In the genomic region with DNA sequence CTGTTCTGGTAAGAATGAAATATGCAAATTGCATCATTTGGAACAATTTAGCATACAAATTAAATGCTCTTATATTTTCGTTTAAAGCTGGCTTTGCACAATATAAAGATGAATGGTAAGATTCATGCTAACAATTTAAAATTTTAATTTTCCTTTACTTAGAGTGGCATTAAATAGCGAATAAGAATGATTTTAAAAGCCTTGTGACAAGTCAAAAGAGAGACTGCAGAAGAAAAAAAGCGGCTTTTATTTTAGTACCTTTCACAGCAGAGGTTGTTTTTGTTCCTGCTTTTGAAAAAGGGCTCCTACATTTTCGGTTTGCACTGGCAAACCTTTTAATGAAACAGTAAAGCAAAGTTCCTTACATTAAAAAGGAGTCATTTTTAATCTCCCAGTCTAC, we compare ENCODE assay signal across 22 cellular contexts.
DNase-seq lines count a peak whose midpoint lies in the region; ATAC-seq, FAIRE-seq and TF ChIP-seq lines count a peak whose summit lies in the region.
"Had no signal": no experiment of that assay in that cellular context is flagged by ENCODE, and none has a peak within 500 bp of the region (broad histone marks: within the 10 kb centered on the region; RNA-seq: fewer than 3 reads in every experiment).

No MANE protein-coding gene starts in this region.

- CTCF ChIA-PET in activated CD4-positive, alpha-beta T cell treated with anti-CD3 and anti-CD28 coated beads for 36 hours (lab: Charles Lee) = interaction anchor here (0.7 to 1.0 kb wide), 2 partner anchors 20 to 107 kb away, joined by 3 read pairs; no protein-coding TSS in a partner anchor
- CTCF ChIA-PET in endothelial cell of umbilical vein (lab: Charles Lee) = no interaction called here

- POLR2A ChIA-PET in activated CD4-positive, alpha-beta T cell treated with anti-CD3 and anti-CD28 coated beads for 36 hours (lab: Charles Lee) = no interaction called here
- POLR2A ChIA-PET in endothelial cell of umbilical vein (lab: Charles Lee) = no interaction called here

- peaks cover 2% of the 10 kb centered on the region for H3K4me1 ChIP-seq in endothelial cell of umbilical vein (ENCODE audit: control insufficient read depth, extremely low read depth, insufficient read depth, low read length)

- H3K4me3 Mint-ChIP-seq in activated CD4-positive, alpha-beta T cell treated with anti-CD3 and anti-CD28 coated beads for 36 hours = no peak overlapping the region
- H3K4me3 Mint-ChIP-seq in stimulated activated naive CD8-positive, alpha-beta T cell treated with anti-CD3 and anti-CD28 coated beads, Interleukin-15, Interleukin-2, amounts not matched to agents 100 ng/mL and 50 ng/mL, for 24 hours = peak overlapping the region; percentile 58

- TF ChIP-seq POLR2A in endothelial cell of umbilical vein (IDR thresholded peaks at IDR 0.05; ENCODE audit: low read depth, low read length) = no peak

- H3K9me1 ChIP-seq in endothelial cell of umbilical vein (replicated peaks; ENCODE audit: control insufficient read depth, extremely low read depth, insufficient read depth, low read length) = no peaks in the 10 kb centered on the region

- H3K4me1 Mint-ChIP-seq in activated CD4-positive, alpha-beta T cell treated with anti-CD3 and anti-CD28 coated beads for 36 hours = peaks cover 71% of the 10 kb centered on the region
- H3K4me1 Mint-ChIP-seq in stimulated activated naive CD8-positive, alpha-beta T cell treated with anti-CD3 and anti-CD28 coated beads, Interleukin-15, Interleukin-2, amounts not matched to agents 100 ng/mL and 50 ng/mL, for 24 hours (ENCODE audit: low read depth) = peaks cover 90% of the 10 kb centered on the region

- H3K9me3 Mint-ChIP-seq in activated CD4-positive, alpha-beta T cell treated with anti-CD3 and anti-CD28 coated beads for 36 hours (ENCODE audit: low read depth) = no peaks in the 10 kb centered on the region
- H3K9me3 Mint-ChIP-seq in stimulated activated naive CD8-positive, alpha-beta T cell treated with anti-CD3 and anti-CD28 coated beads, Interleukin-15, Interleukin-2, amounts not matched to agents 100 ng/mL and 50 ng/mL, for 24 hours = no peaks in the 10 kb centered on the region
- H3K9me3 Mint-ChIP-seq: IgD-negative memory B cell had no signal

- no TSS peak for BruUV-seq in endothelial cell of umbilical vein (replicated peaks; lab: Mats Ljungman, UMichigan)

- intact Hi-C loops in activated CD4-positive, alpha-beta T cell treated with anti-CD3 and anti-CD28 coated beads for 36 hours (cut with DNase I, micrococcal nuclease) = loop anchor here in 1 of 2 experiments (2.0 to 10.0 kb wide), 4 partner anchors 49 to 389 kb away; no protein-coding TSS in a partner anchor
- intact Hi-C loops in endothelial cell of umbilical vein (cut with micrococcal nuclease) = no loop called here

- no peaks in the 10 kb centered on the region for H3K27me3 ChIP-seq in endothelial cell of umbilical vein (ENCODE audit: control insufficient read depth in 2 of 2, insufficient read depth in 2 of 2, low read length in 2 of 2)
- H3K27me3 ChIP-seq: MG63 had no signal

- H3K9me3 ChIP-seq in endothelial cell of umbilical vein (replicated peaks; ENCODE audit: control insufficient read depth, insufficient read depth, low read length) = no peaks in the 10 kb centered on the region
- H3K9me3 ChIP-seq: Caco-2, HAP-1, MG63 had no signal

- H3K36me3 Mint-ChIP-seq in activated CD4-positive, alpha-beta T cell treated with anti-CD3 and anti-CD28 coated beads for 36 hours (ENCODE audit: low read depth) = peaks cover 40% of the 10 kb centered on the region
- H3K36me3 Mint-ChIP-seq in stimulated activated naive CD8-positive, alpha-beta T cell treated with anti-CD3 and anti-CD28 coated beads, Interleukin-15, Interleukin-2, amounts not matched to agents 100 ng/mL and 50 ng/mL, for 24 hours (ENCODE audit: low read depth) = peaks cover 46% of the 10 kb centered on the region

- dilution Hi-C loops in endothelial cell of umbilical vein (cut with MboI; ENCODE audit: extremely low pct_ligation_motif_present, low sequenced_read_pairs) = no loop called here

- no peak overlapping the region for H2AFZ ChIP-seq in endothelial cell of umbilical vein (ENCODE audit: low read depth, low read length)
- H2AFZ ChIP-seq: GM23248, PC-9 had no signal

- no peak for DNase-seq in activated CD4-positive, alpha-beta T cell treated with anti-CD3 and anti-CD28 coated beads for 36 hours
- no peak for DNase-seq in activated CD4-positive, alpha-beta T cell treated with anti-CD3 and anti-CD28 coated beads, Interleukin-2, amount 50 U/mL, for 1 hour
- no peak for DNase-seq in stimulated activated naive CD8-positive, alpha-beta T cell treated with anti-CD3 and anti-CD28 coated beads, Interleukin-15, Interleukin-2, amounts not matched to agents 100 U/mL and 50 U/mL, for 24 hours
- DNase-seq in endothelial cell of umbilical vein (ENCODE audit: low read depth, low spot score) (no peak), KBM-7 (no peak)
- DNase-seq: Caco-2, GM23248, Kasumi-1, MG63, NCI-H1048, NCI-H1436, NCI-H1930, NCI-H345, NCI-H526, PC-9 had no signal

- no peak overlapping the region for H3K27ac ChIP-seq in endothelial cell of umbilical vein (ENCODE audit: insufficient read depth, low read depth, low read length)
- H3K27ac ChIP-seq: GM23248, PC-9, RWPE1 had no signal

- in situ Hi-C loops in KBM-7 (cut with MboI; ENCODE audit: low pct_unique_long_range_greater_than_20kb, low sequenced_read_pairs) = no loop called here

- no peak for ATAC-seq in activated CD4-positive, alpha-beta T cell treated with anti-CD3 and anti-CD28 coated beads for 36 hours
- ATAC-seq in stimulated activated naive CD8-positive, alpha-beta T cell treated with anti-CD3 and anti-CD28 coated beads, Interleukin-15, Interleukin-2, amounts not matched to agents 100 U/mL and 50 U/mL, for 24 hours = no peak
- ATAC-seq in HG03457 (IDR thresholded peaks at IDR 0.05; ENCODE audit: unreplicated experiment) = no peak

- H3K79me2 ChIP-seq in endothelial cell of umbilical vein (ENCODE audit: control insufficient read depth, insufficient read depth, low read length) = no peaks in the 10 kb centered on the region

- peak overlapping the region; percentile 86 for H3K27ac Mint-ChIP-seq in activated CD4-positive, alpha-beta T cell treated with anti-CD3 and anti-CD28 coated beads for 36 hours
- H3K27ac Mint-ChIP-seq in stimulated activated naive CD8-positive, alpha-beta T cell treated with anti-CD3 and anti-CD28 coated beads, Interleukin-15, Interleukin-2, amounts not matched to agents 100 ng/mL and 50 ng/mL, for 24 hours = peak overlapping the region; percentile 95

- no peaks in the 10 kb centered on the region for H3K27me3 Mint-ChIP-seq in activated CD4-positive, alpha-beta T cell treated with anti-CD3 and anti-CD28 coated beads for 36 hours
- H3K27me3 Mint-ChIP-seq in stimulated activated naive CD8-positive, alpha-beta T cell treated with anti-CD3 and anti-CD28 coated beads, Interleukin-15, Interleukin-2, amounts not matched to agents 100 ng/mL and 50 ng/mL, for 24 hours = no peaks in the 10 kb centered on the region
- H3K27me3 Mint-ChIP-seq: B cell, IgD-negative memory B cell had no signal

- peak; percentile 40 for FAIRE-seq in endothelial cell of umbilical vein (lab: Jason Lieb, UNC)
- FAIRE-seq: HTR-8/SVneo had no signal

- TF ChIP-seq CTCF in endothelial cell of umbilical vein (IDR thresholded peaks at IDR 0.05; ENCODE audit: extremely low read depth in 1 of 2, insufficient read depth in 1 of 2, low read depth in 1 of 2, low read length in 2 of 2) = no peak

- H3K4me3 ChIP-seq in endothelial cell of umbilical vein (replicated peaks in 1 of 3; ENCODE audit: insufficient read depth in 1 of 3, low read depth in 1 of 3, low read length in 3 of 3) = no peak overlapping the region
- H3K4me3 ChIP-seq: GM23248, HAP-1, MG63, PC-9 had no signal

- H3K4me2 ChIP-seq in endothelial cell of umbilical vein (ENCODE audit: insufficient read depth, low read length) = no peak overlapping the region
- H3K4me2 ChIP-seq: PC-9 had no signal

- no peaks in the 10 kb centered on the region for H3K36me3 ChIP-seq in endothelial cell of umbilical vein (ENCODE audit: control insufficient read depth in 2 of 2, extremely low read depth in 1 of 2, insufficient read depth in 2 of 2, low read length in 2 of 2)
- H3K36me3 ChIP-seq: HAP-1, MG63 had no signal

- H3K9ac ChIP-seq in endothelial cell of umbilical vein (replicated peaks; ENCODE audit: extremely low read depth, insufficient read depth, low read length) = no peak overlapping the region
- H3K9ac ChIP-seq: GM23248 had no signal

- no peaks in the 10 kb centered on the region for H4K20me1 ChIP-seq in endothelial cell of umbilical vein (replicated peaks; ENCODE audit: control insufficient read depth, extremely low read depth, insufficient read depth, low read length)

TF ChIP-seq in endothelial cell of umbilical vein, 7 proteins besides CTCF, POLR2A, EP300 and RAD21:
- TF ChIP-seq MYC (IDR thresholded peaks at IDR 0.05; ENCODE audit: low read depth, low read length) = no peak
- TF ChIP-seq JUN (IDR thresholded peaks at IDR 0.05; ENCODE audit: borderline replicate concordance, insufficient read depth, insufficient read length, low read depth) = no peak
- TF ChIP-seq, protein P1, sequence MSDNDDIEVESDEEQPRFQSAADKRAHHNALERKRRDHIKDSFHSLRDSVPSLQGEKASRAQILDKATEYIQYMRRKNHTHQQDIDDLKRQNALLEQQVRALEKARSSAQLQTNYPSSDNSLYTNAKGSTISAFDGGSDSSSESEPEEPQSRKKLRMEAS (IDR thresholded peaks at IDR 0.05; ENCODE audit: insufficient read depth, insufficient read length) = no peak
- TF ChIP-seq EZH2 (IDR thresholded peaks at IDR 0.05; ENCODE audit: borderline replicate concordance, low read depth, low read length, severe bottlenecking) = no peak
- TF ChIP-seq FOS (IDR thresholded peaks at IDR 0.05; ENCODE audit: borderline replicate concordance, insufficient read depth, low read length) = no peak
- TF ChIP-seq GATA2 (IDR thresholded peaks at IDR 0.05; ENCODE audit: insufficient read depth, insufficient read length, low read depth, low read length) = no peak
- TF ChIP-seq POLR2AphosphoS5 (IDR thresholded peaks at IDR 0.05; ENCODE audit: insufficient read depth, low read depth, low read length) = no peak
TF ChIP-seq in endothelial cell of umbilical vein: peak in this region for 0.
